Comparison of ENCODE assay signal across 18 cellular contexts in the genomic region with DNA sequence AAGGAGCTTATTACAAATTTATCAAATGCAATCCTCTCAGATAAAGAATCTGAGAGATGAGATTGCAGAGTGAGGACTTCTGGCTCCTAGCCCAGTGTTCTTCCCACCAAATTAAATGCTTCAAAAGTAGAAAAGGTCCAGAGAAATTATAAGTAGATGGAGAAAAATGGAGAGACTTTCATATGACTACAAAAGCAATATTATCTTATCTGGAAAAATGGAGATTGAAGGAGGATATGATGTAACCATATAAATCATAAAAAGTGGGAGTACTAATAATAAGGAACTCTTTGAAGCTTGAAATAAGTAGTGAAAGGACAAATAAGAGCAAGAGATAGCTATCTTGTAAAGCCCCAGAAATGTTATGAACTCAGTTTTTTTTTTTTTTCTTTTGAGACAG. TPM values are rescaled to one million over a fixed set of nuclear protein-coding genes. Genes with fewer than 3 reads are reported as not detected.
DNase-seq lines count a peak whose midpoint lies in the region; ATAC-seq and TF ChIP-seq lines count a peak whose summit lies in the region.
"Had no signal": no experiment of that assay in that cellular context is flagged by ENCODE, and none has a peak within 500 bp of the region (broad histone marks: within the 10 kb centered on the region; RNA-seq: fewer than 3 reads in every experiment).

No MANE protein-coding gene starts in this region.

- H3K4me1 ChIP-seq in thoracic aorta (ENCODE audit: control insufficient read depth in 1 of 2, low read depth in 2 of 2) = peaks cover 28 to 42% of the 10 kb centered on the region in 2 donors

- H3K27me3 ChIP-seq in thoracic aorta (replicated peaks; ENCODE audit: insufficient read depth) = no peaks in the 10 kb centered on the region

- peaks cover 19% of the 10 kb centered on the region for H3K36me3 Mint-ChIP-seq in activated naive CD4-positive, alpha-beta T cell treated with anti-CD3 and anti-CD28 coated beads for 36 hours (ENCODE audit: low read depth)
- peaks cover 31% of the 10 kb centered on the region for H3K36me3 Mint-ChIP-seq in activated naive CD4-positive, alpha-beta T cell treated with anti-CD3 and anti-CD28 coated beads, Interleukin-2, amount 10 ng/mL, durations not matched to agents 7 days and 5 days
- no peaks in the 10 kb centered on the region for H3K36me3 Mint-ChIP-seq in T-helper 17 cell (ENCODE audit: low read depth)

- no peak overlapping the region for H3K4me3 Mint-ChIP-seq in activated naive CD4-positive, alpha-beta T cell treated with anti-CD3 and anti-CD28 coated beads for 36 hours
- no peak overlapping the region for H3K4me3 Mint-ChIP-seq in activated naive CD4-positive, alpha-beta T cell treated with anti-CD3 and anti-CD28 coated beads, Interleukin-2, amount 10 ng/mL, durations not matched to agents 7 days and 5 days
- peak overlapping the region; percentile 45 for H3K4me3 Mint-ChIP-seq in T-helper 17 cell

- intact Hi-C loops in activated naive CD4-positive, alpha-beta T cell treated with anti-CD3 and anti-CD28 coated beads for 36 hours (cut with micrococcal nuclease) = no loop called here

- no peak overlapping the region for H3K4me3 ChIP-seq in thoracic aorta
- H3K4me3 ChIP-seq: prostate gland had no signal

- ATAC-seq in T-helper 17 cell (no peak), thoracic aorta (ENCODE audit: insufficient number of reproducible peaks, low FRiP score, low read depth) (no peak)

- CTCF ChIA-PET in activated naive CD4-positive, alpha-beta T cell treated with anti-CD3 and anti-CD28 coated beads for 36 hours (lab: Charles Lee) = interaction anchor here (0.6 to 0.8 kb wide), 3 partner anchors 33 to 103 kb away, joined by 3 read pairs; no protein-coding TSS in a partner anchor
- CTCF ChIA-PET in activated naive CD4-positive, alpha-beta T cell treated with anti-CD3 and anti-CD28 coated beads, Interleukin-2, amount 10 ng/mL, durations not matched to agents 7 days and 5 days (lab: Charles Lee) = interaction anchor here (1.5 kb wide), 1 partner anchor 134 kb away, joined by 3 read pairs; no protein-coding TSS in a partner anchor

- no peaks in the 10 kb centered on the region for H3K27me3 Mint-ChIP-seq in activated naive CD4-positive, alpha-beta T cell treated with anti-CD3 and anti-CD28 coated beads for 36 hours (ENCODE audit: low read depth)
- no peaks in the 10 kb centered on the region for H3K27me3 Mint-ChIP-seq in activated naive CD4-positive, alpha-beta T cell treated with anti-CD3 and anti-CD28 coated beads, Interleukin-2, amount 10 ng/mL, durations not matched to agents 7 days and 5 days
- no peaks in the 10 kb centered on the region for H3K27me3 Mint-ChIP-seq in T-helper 17 cell

- H3K36me3 ChIP-seq in thoracic aorta = peaks cover 3% of the 10 kb centered on the region
- H3K36me3 ChIP-seq: prostate gland had no signal

- H3K27ac ChIP-seq in thoracic aorta = peak overlapping the region; percentile 84 to 87

- peaks cover 55% of the 10 kb centered on the region for H3K4me1 Mint-ChIP-seq in activated naive CD4-positive, alpha-beta T cell treated with anti-CD3 and anti-CD28 coated beads for 36 hours (ENCODE audit: low read depth)
- H3K4me1 Mint-ChIP-seq in activated naive CD4-positive, alpha-beta T cell treated with anti-CD3 and anti-CD28 coated beads, Interleukin-2, amount 10 ng/mL, durations not matched to agents 7 days and 5 days = peaks cover 44% of the 10 kb centered on the region
- H3K4me1 Mint-ChIP-seq in T-helper 17 cell = peaks cover 36% of the 10 kb centered on the region

- H3K9me3 ChIP-seq in T-helper 17 cell (ENCODE audit: control insufficient read depth, low read length, poor library complexity, severe bottlenecking) (no peaks in the 10 kb centered on the region), thoracic aorta (no peaks in the 10 kb centered on the region)
- H3K9me3 ChIP-seq: prostate gland had no signal

- TF ChIP-seq CTCF in thoracic aorta (IDR thresholded peaks at IDR 0.05) = no peak

- no peak for DNase-seq in activated naive CD4-positive, alpha-beta T cell treated with anti-CD3 and anti-CD28 coated beads for 36 hours
- no peak for DNase-seq in activated naive CD4-positive, alpha-beta T cell treated with anti-CD3 and anti-CD28 coated beads, Interleukin-2, amount 10 ng/mL, durations not matched to agents 7 days and 5 days
- DNase-seq in T-helper 17 cell (no peak), foreskin melanocyte (peak; percentile 59), thoracic aorta (ENCODE audit: low spot score) (no peak), HuH-7 (ENCODE audit: low spot score) (no peak), NCI-H1048 (lab: John Stamatoyannopoulos, UW) (no peak), cerebellar cortex (ENCODE audit: low spot score) (no peak)
- DNase-seq: activated CD4-positive, CD25-positive, alpha-beta regulatory T cell treated with anti-CD3 and anti-CD28 coated beads, Interleukin-2, amount 50 U/mL, for 72 hours; activated gamma-delta T cell treated with Interleukin-2 at 50 U/mL for 16 hours; GF-D8; NCI-H1417; NCI-H524; SIG-M5; stimulated activated CD4-positive, alpha-beta T cell treated with anti-CD3 and anti-CD28 coated beads, Interleukin-2, amount 100 ng/mL, for 24 hours; stimulated activated naive CD4-positive, alpha-beta T cell treated with Interleukin-2 at 50 U/mL for 16 hours had no signal

- H3K9me3 Mint-ChIP-seq in activated naive CD4-positive, alpha-beta T cell treated with anti-CD3 and anti-CD28 coated beads for 36 hours = peaks cover 6% of the 10 kb centered on the region
- H3K9me3 Mint-ChIP-seq in activated naive CD4-positive, alpha-beta T cell treated with anti-CD3 and anti-CD28 coated beads, Interleukin-2, amount 10 ng/mL, durations not matched to agents 7 days and 5 days = peaks cover 3% of the 10 kb centered on the region

- peak overlapping the region; percentile 11 for H3K27ac Mint-ChIP-seq in activated naive CD4-positive, alpha-beta T cell treated with anti-CD3 and anti-CD28 coated beads for 36 hours
- H3K27ac Mint-ChIP-seq in activated naive CD4-positive, alpha-beta T cell treated with anti-CD3 and anti-CD28 coated beads, Interleukin-2, amount 10 ng/mL, durations not matched to agents 7 days and 5 days = no peak overlapping the region
- H3K27ac Mint-ChIP-seq in T-helper 17 cell = peak overlapping the region; percentile 96

RNA-seq across cellular contexts. Expression of a gene that starts 2.9 kb away (rescaled TPM):
- total RNA-seq in activated naive CD4-positive, alpha-beta T cell treated with anti-CD3 and anti-CD28 coated beads for 36 hours = 10 to 100 TPM; 30.5 to 32.8 TPM
- total RNA-seq in T-helper 17 cell = 10 to 100 TPM; 31.3 to 54.1 TPM
- total RNA-seq in thoracic aorta = 10 to 100 TPM; 63.5 to 72.0 TPM

RNA-seq across cellular contexts. Expression of a gene that starts 3.0 kb away (rescaled TPM):
- under 1 TPM; 0.15 to 0.29 TPM for total RNA-seq in activated naive CD4-positive, alpha-beta T cell treated with anti-CD3 and anti-CD28 coated beads for 36 hours
- total RNA-seq in T-helper 17 cell (under 1 TPM; 0.30 to 0.60 TPM), thoracic aorta (not detected)

RNA-seq across cellular contexts. Expression of a gene that starts 58.2 kb away (rescaled TPM):
- total RNA-seq in activated naive CD4-positive, alpha-beta T cell treated with anti-CD3 and anti-CD28 coated beads for 36 hours = under 1 TPM; 0.67 to 0.99 TPM
- total RNA-seq in T-helper 17 cell (1 to 10 TPM in 1 of 2 donors, under 1 TPM in 1; 0.37 to 2.6 TPM), thoracic aorta (1 to 10 TPM; 2.6 to 5.4 TPM)
- total RNA-seq: lung microvascular endothelial cell had no signal
